ENCODE assay signal across 17 cellular contexts in the genomic region with DNA sequence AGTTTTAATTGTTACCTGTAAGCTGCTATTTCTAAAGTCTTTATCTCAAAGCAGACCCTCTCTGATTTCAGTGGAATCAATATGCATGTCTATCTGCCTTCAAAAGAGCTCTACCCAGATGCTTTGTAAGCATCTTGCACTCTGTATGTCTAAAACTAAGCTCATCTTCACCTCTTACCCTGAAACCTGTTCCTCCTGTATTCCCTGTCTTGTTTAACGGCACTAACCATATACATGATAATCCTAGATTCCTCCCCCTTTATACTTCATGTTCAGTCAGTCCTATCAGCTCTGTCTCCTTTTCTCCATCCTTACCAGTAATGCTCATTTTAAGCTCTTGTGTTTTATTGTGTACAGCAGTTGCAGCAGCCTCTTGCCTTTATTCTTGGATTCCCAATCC. TPM values are rescaled to one million over a fixed set of nuclear protein-coding genes. Genes with fewer than 3 reads are reported as not detected.
DNase-seq lines count a peak whose midpoint lies in the region; ATAC-seq, FAIRE-seq and TF ChIP-seq lines count a peak whose summit lies in the region.
"Had no signal": no experiment of that assay in that cellular context is flagged by ENCODE, and none has a peak within 500 bp of the region (broad histone marks: within the 10 kb centered on the region; RNA-seq: fewer than 3 reads in every experiment).

No MANE protein-coding gene starts in this region.

- H3K4me3 Mint-ChIP-seq in MCF 10A (ENCODE audit: unreplicated experiment): no peak overlapping the region
- H3K4me3 Mint-ChIP-seq in effector memory CD8-positive, alpha-beta T cell: no peak overlapping the region
- no peak overlapping the region for H3K4me3 Mint-ChIP-seq in stimulated activated naive B cell treated with anti-CD40 and anti-IgM and Interleukin-4, amounts not matched to agents 10 μg/mL and 1 μg/mL and 100 μg/mL, for 72 hours
- H3K4me3 Mint-ChIP-seq: B cell, GM23338 had no signal

- H4K20me1 ChIP-seq in mammary epithelial cell (ENCODE audit: insufficient read depth, low read length): no peaks in the 10 kb centered on the region

- in situ Hi-C loops in mammary epithelial cell (cut with MboI; ENCODE audit: low sequenced_read_pairs in 2 of 2): no loop called here

- no peaks in the 10 kb centered on the region for H3K9me3 Mint-ChIP-seq in MCF 10A (ENCODE audit: unreplicated experiment)
- H3K9me3 Mint-ChIP-seq in effector memory CD8-positive, alpha-beta T cell: no peaks in the 10 kb centered on the region
- no peaks in the 10 kb centered on the region for H3K9me3 Mint-ChIP-seq in stimulated activated naive B cell treated with anti-CD40 and anti-IgM and Interleukin-4, amounts not matched to agents 10 μg/mL and 1 μg/mL and 100 μg/mL, for 72 hours
- H3K9me3 Mint-ChIP-seq: GM23338 had no signal

- H3K27me3 ChIP-seq in mammary epithelial cell (ENCODE audit: insufficient read depth, low read length): no peaks in the 10 kb centered on the region
- H3K27me3 ChIP-seq: SJSA1 had no signal

- no peak overlapping the region for H2AFZ ChIP-seq in mammary epithelial cell (ENCODE audit: low read depth, low read length)
- H2AFZ ChIP-seq: GM23338 had no signal

- H3K79me2 ChIP-seq in mammary epithelial cell (ENCODE audit: insufficient read depth, low read length): peaks cover 71% of the 10 kb centered on the region

- DNase-seq in MCF 10A (ENCODE audit: unreplicated experiment) (no peak), mammary epithelial cell (no peak), H54 (ENCODE audit: insufficient read length, low spot score) (no peak), Ammon's horn (ENCODE audit: low spot score) (no peak), mesenteric fat pad (ENCODE audit: low spot score) (no peak), NCI-H146 treated with DMSO at 0.1 percent for 48 hours (lab: John Stamatoyannopoulos, UW; ENCODE audit: unreplicated experiment) (no peak)
- DNase-seq in effector memory CD8-positive, alpha-beta T cell: no peak
- no peak for DNase-seq in stimulated activated naive B cell treated with anti-CD40 and anti-IgM and Interleukin-4, amounts not matched to agents 10 μg/mL and 1 μg/mL and 100 μg/mL, for 72 hours
- DNase-seq: GF-D8, KG1, NCI-H1048, NCI-H1436 treated with DMSO at 0.1 percent for 48 hours, NCI-H2081 treated with DMSO at 0.1 percent for 48 hours, NCI-H510A treated with DMSO at 0.1 percent for 48 hours had no signal

- H3K27me3 Mint-ChIP-seq in MCF 10A (ENCODE audit: insufficient read depth, unreplicated experiment): no peaks in the 10 kb centered on the region
- no peaks in the 10 kb centered on the region for H3K27me3 Mint-ChIP-seq in effector memory CD8-positive, alpha-beta T cell
- no peaks in the 10 kb centered on the region for H3K27me3 Mint-ChIP-seq in stimulated activated naive B cell treated with anti-CD40 and anti-IgM and Interleukin-4, amounts not matched to agents 10 μg/mL and 1 μg/mL and 100 μg/mL, for 72 hours
- H3K27me3 Mint-ChIP-seq: B cell had no signal

- H3K4me3 ChIP-seq in mammary epithelial cell (replicated peaks in 1 of 3; ENCODE audit: insufficient read depth in 1 of 3, low read depth in 2 of 3, low read length in 3 of 3): no peak overlapping the region
- H3K4me3 ChIP-seq: GM23338, SJSA1 had no signal

- BruUV-seq in MCF 10A (replicated peaks; lab: Mats Ljungman, UMichigan): no TSS peak
- no TSS peak for BruUV-seq in mammary epithelial cell (replicated peaks; lab: Mats Ljungman, UMichigan)

- H3K9me3 ChIP-seq in mammary epithelial cell (replicated peaks; ENCODE audit: insufficient read depth, low read length): no peaks in the 10 kb centered on the region
- H3K9me3 ChIP-seq: SJSA1 had no signal

- H3K27ac ChIP-seq in mammary epithelial cell (ENCODE audit: insufficient read depth, low read depth, low read length): no peak overlapping the region
- H3K27ac ChIP-seq: SJSA1 had no signal

- H3K4me2 ChIP-seq in mammary epithelial cell (ENCODE audit: insufficient read depth, low read depth, low read length): no peak overlapping the region
- H3K4me2 ChIP-seq: GM23338 had no signal

- CTCF ChIA-PET in MCF 10A (lab: Yijun Ruan, JAX) (interaction anchor here (0.8 to 2.9 kb wide), 2 partner anchors 143 to 144 kb away, joined by 3 to 18 read pairs; no protein-coding TSS in a partner anchor), mammary epithelial cell (lab: Charles Lee; ENCODE audit: low non-redundant PET) (no interaction called here)

- no peak for TF ChIP-seq CTCF in MCF 10A (IDR thresholded peaks at IDR 0.05; ENCODE audit: unreplicated experiment)
- no peak for TF ChIP-seq CTCF in mammary epithelial cell (conservative IDR thresholded peaks at IDR 0.05 in 1 of 2, IDR thresholded peaks at IDR 0.05 in 1 of 2; ENCODE audit: extremely low read depth in 1 of 2, insufficient read depth in 1 of 2, low read depth in 1 of 2, low read length in 2 of 2)

- 0% methylated on average over 1 of the region's 1 CpG for WGBS in mammary epithelial cell (ENCODE audit: low coverage, missing lambda C conversion rate)

- H3K4me1 ChIP-seq in mammary epithelial cell (ENCODE audit: insufficient read depth, low read length): no peaks in the 10 kb centered on the region

- peaks cover 76% of the 10 kb centered on the region for H3K36me3 Mint-ChIP-seq in MCF 10A (ENCODE audit: insufficient read depth, unreplicated experiment)
- H3K36me3 Mint-ChIP-seq in effector memory CD8-positive, alpha-beta T cell (ENCODE audit: insufficient read depth): peaks cover 63% of the 10 kb centered on the region
- H3K36me3 Mint-ChIP-seq in stimulated activated naive B cell treated with anti-CD40 and anti-IgM and Interleukin-4, amounts not matched to agents 10 μg/mL and 1 μg/mL and 100 μg/mL, for 72 hours: peaks cover 19 to 46% of the 10 kb centered on the region in 2 donors

- intact Hi-C loops in MCF 10A (cut with micrococcal nuclease): no loop called here
- intact Hi-C loops in mammary epithelial cell (cut with micrococcal nuclease): no loop called here

- ATAC-seq in effector memory CD8-positive, alpha-beta T cell (replicated peaks): no peak
- ATAC-seq in stimulated activated naive B cell treated with anti-CD40 and anti-IgM and Interleukin-4, amounts not matched to agents 10 μg/mL and 1 μg/mL and 100 μg/mL, for 72 hours (replicated peaks): no peak
- ATAC-seq: GM23338 had no signal

- H3K36me3 ChIP-seq in mammary epithelial cell (ENCODE audit: insufficient read depth, low read length): peaks cover 25% of the 10 kb centered on the region

- no peak overlapping the region for H3K9ac ChIP-seq in mammary epithelial cell (ENCODE audit: insufficient read depth, low read length)

- dilution Hi-C loops in mammary epithelial cell (cut with HindIII; ENCODE audit: low sequenced_read_pairs): no loop called here

- TF ChIP-seq POLR2A in H54 (IDR thresholded peaks at IDR 0.05; ENCODE audit: low read depth, low read length): no peak

- peaks cover 14% of the 10 kb centered on the region for H3K4me1 Mint-ChIP-seq in MCF 10A (ENCODE audit: insufficient read depth, unreplicated experiment)
- H3K4me1 Mint-ChIP-seq in effector memory CD8-positive, alpha-beta T cell (ENCODE audit: low read depth in 2 of 2): peaks cover 21 to 39% of the 10 kb centered on the region in 2 donors
- H3K4me1 Mint-ChIP-seq in stimulated activated naive B cell treated with anti-CD40 and anti-IgM and Interleukin-4, amounts not matched to agents 10 μg/mL and 1 μg/mL and 100 μg/mL, for 72 hours: peaks cover 9 to 17% of the 10 kb centered on the region in 2 donors

- POLR2A ChIA-PET in MCF 10A (lab: Yijun Ruan, JAX): interaction anchor here (1.0 to 2.7 kb wide), 2 partner anchors 13 to 93 kb away, joined by 4 to 14 read pairs; a partner anchor contains a TSS

- H3K27ac Mint-ChIP-seq in MCF 10A (ENCODE audit: low read depth, unreplicated experiment): peak overlapping the region; percentile 2
- peak overlapping the region; percentile 0 to 23 for H3K27ac Mint-ChIP-seq in effector memory CD8-positive, alpha-beta T cell
- peak overlapping the region; percentile 15 for H3K27ac Mint-ChIP-seq in stimulated activated naive B cell treated with anti-CD40 and anti-IgM and Interleukin-4, amounts not matched to agents 10 μg/mL and 1 μg/mL and 100 μg/mL, for 72 hours
- H3K27ac Mint-ChIP-seq: B cell, GM23338 had no signal

- FAIRE-seq in H54 (lab: Jason Lieb, UNC): peak; percentile 27

RNA-seq across cellular contexts. Expression of a gene that starts 12.8 kb away (rescaled TPM):
- total RNA-seq in MCF 10A (2022) (75.8 and 98.8 TPM in 2 replicates), mammary epithelial cell (10 to 100 TPM; 53.5 to 72.1 TPM), mesenteric fat pad (59.5 TPM)
- polyA plus RNA-seq in mammary epithelial cell: 59.8 TPM
- 38.1 TPM for polyA minus RNA-seq in mammary epithelial cell
